8 cellular contexts compared by ENCODE assay signal in the genomic region with DNA sequence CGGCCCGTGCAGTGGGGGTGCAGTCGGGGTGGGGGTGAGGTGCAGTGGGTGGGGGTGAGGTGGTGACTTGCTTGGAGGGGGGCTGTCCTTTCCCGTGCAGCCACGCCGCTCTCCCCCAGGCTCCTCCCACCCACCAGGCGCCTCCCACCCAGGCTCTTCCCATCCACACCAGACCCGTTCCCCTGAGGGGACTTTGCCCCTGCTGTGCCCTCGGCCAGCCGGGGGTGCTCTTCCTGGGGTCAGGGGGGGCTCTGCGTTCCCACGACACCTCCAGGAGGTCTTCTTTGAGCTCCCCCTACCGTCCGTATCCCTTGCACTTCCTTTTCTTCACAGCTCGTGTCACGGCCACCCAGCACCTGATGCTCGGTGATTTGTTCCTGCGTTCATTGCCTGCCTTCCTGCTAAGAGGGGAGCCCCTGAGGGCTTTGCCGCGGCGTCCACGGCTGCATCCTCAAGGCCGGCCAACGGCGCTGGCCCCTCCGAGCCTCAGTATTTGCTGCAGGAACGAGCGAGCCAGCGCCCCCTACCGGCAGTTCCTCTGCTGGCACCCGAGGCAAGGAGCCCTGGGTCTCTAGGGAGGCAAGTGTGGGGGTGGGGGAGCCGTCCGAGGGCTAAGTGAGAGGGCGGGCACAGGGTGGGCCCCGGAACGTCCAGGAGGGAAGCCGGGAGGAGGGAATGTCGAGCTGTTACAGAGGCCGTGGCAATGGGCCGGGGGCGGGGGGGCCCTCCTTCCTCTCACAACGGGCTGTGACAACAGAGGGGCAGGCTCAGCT. TPM values are rescaled to one million over a fixed set of nuclear protein-coding genes. Genes with fewer than 3 reads are reported as not detected.
DNase-seq lines count a peak whose midpoint lies in the region; ATAC-seq, FAIRE-seq and TF ChIP-seq lines count a peak whose summit lies in the region.

No MANE protein-coding gene starts in this region.

- H3K4me1 ChIP-seq in astrocyte (ENCODE audit: insufficient read depth, low read length), result peaks cover 3% of the 10 kb centered on the region
- H3K4me1 ChIP-seq in sigmoid colon, result peaks cover 0 to 16% (median 12%) of the 10 kb centered on the region in 4 donors

- peak overlapping the region; percentile 84 for H3K4me2 ChIP-seq in astrocyte (ENCODE audit: low read length)

- 1% methylated on average over 42 of the region's 42 CpGs for WGBS in sigmoid colon, 2 donors

- H2AFZ ChIP-seq in astrocyte (ENCODE audit: low read depth, low read length), result peak overlapping the region; percentile 86

- H3K27ac ChIP-seq in astrocyte (ENCODE audit: low read depth, low read length), result no peak overlapping the region
- H3K27ac ChIP-seq in sigmoid colon, result peak overlapping the region in 1 of 4 donors; percentile 27

- no peak overlapping the region for H3K9ac ChIP-seq in astrocyte (ENCODE audit: low read length)

- H3K27ac Mint-ChIP-seq in astrocyte (ENCODE audit: unreplicated experiment), result no peak overlapping the region

- ATAC-seq in HG03045 (IDR thresholded peaks at IDR 0.05; ENCODE audit: unreplicated experiment), result no peak

- FAIRE-seq in astrocyte (lab: Jason Lieb, UNC), result no peak

- peaks cover 24% of the 10 kb centered on the region for H3K9me3 Mint-ChIP-seq in astrocyte (ENCODE audit: unreplicated experiment)

- H3K4me3 Mint-ChIP-seq in astrocyte (ENCODE audit: unreplicated experiment), result no peak overlapping the region

- no peaks in the 10 kb centered on the region for H3K79me2 ChIP-seq in astrocyte (ENCODE audit: insufficient read depth, low read length)

- no peaks in the 10 kb centered on the region for H4K20me1 ChIP-seq in astrocyte (ENCODE audit: insufficient read depth, low read length)

- H3K4me3 ChIP-seq in MG63 (peak overlapping the region; percentile 45), astrocyte (ENCODE audit: insufficient read depth, low read depth, low read length) (peak overlapping the region; percentile 49), sigmoid colon (peak overlapping the region in 3 of 4 donors; percentile 20 to 44 (median 44))

- intact Hi-C loops in sigmoid colon (cut with DNase I), result loop anchor here (5.0 kb wide), 1 partner anchor 189 kb away; the partner anchor contains the start of gene NAPSA

- DNase-seq in EL, result peak; percentile 68
- peak; percentile 82 for DNase-seq in MG63
- peak; percentile 75 for DNase-seq in T-helper 9 cell
- DNase-seq in astrocyte (ENCODE audit: low read depth), result peak; percentile 6
- DNase-seq in hippocampal formation (lab: John Stamatoyannopoulos, UW), result peak; percentile 52 to 73
- DNase-seq in sigmoid colon, result peak; percentile 80
- no peak for DNase-seq in NCI-H187 treated with DMSO at 0.1 percent for 48 hours (lab: John Stamatoyannopoulos, UW)

- no peak for TF ChIP-seq EP300 in sigmoid colon (IDR thresholded peaks at IDR 0.05)

- H3K36me3 ChIP-seq in MG63, result no peaks in the 10 kb centered on the region
- no peaks in the 10 kb centered on the region for H3K36me3 ChIP-seq in astrocyte (ENCODE audit: insufficient read depth, low read length)
- no peaks in the 10 kb centered on the region for H3K36me3 ChIP-seq in sigmoid colon

- H3K9me3 ChIP-seq in MG63 (no peaks in the 10 kb centered on the region), astrocyte (ENCODE audit: insufficient read depth, low read depth, low read length) (no peaks in the 10 kb centered on the region), sigmoid colon (no peaks in the 10 kb centered on the region)

- H3K4me1 Mint-ChIP-seq in astrocyte (ENCODE audit: low read depth, unreplicated experiment), result no peaks in the 10 kb centered on the region

- no peaks in the 10 kb centered on the region for H3K27me3 Mint-ChIP-seq in astrocyte (ENCODE audit: low read depth, unreplicated experiment)

- TF ChIP-seq CTCF in astrocyte (IDR thresholded peaks at IDR 0.05; ENCODE audit: insufficient read depth, low read depth, low read length) (peak; percentile 51), sigmoid colon (IDR thresholded peaks at IDR 0.05) (peak in 2 of 4 experiments; percentile 53 to 65)

- no peaks in the 10 kb centered on the region for H3K36me3 Mint-ChIP-seq in astrocyte (ENCODE audit: low read depth, unreplicated experiment)

- H3K27me3 ChIP-seq in MG63 (peaks cover 20% of the 10 kb centered on the region), astrocyte (ENCODE audit: insufficient read depth, low read length) (no peaks in the 10 kb centered on the region), sigmoid colon (peaks cover 12 to 70% (median 61%) of the 10 kb centered on the region in 3 donors)

- no peak for TF ChIP-seq POLR2A in sigmoid colon (IDR thresholded peaks at IDR 0.05)

RNA-seq across cellular contexts. Expression of gene LRRC4B, which starts 11.8 kb away (rescaled TPM):
- total RNA-seq in MG63 (2014; rRNA removed; shearing (Covaris generic); ENCODE audit: low replicate concordance), result 1.1 and 1.7 TPM in 2 replicates
- total RNA-seq in astrocyte (not detected in 2 replicates), sigmoid colon (1 to 10 TPM; 2.2 to 2.7 (median 2.4) TPM)
- 1 to 10 TPM in 1 of 3 donors, under 1 TPM in 1, not detected in 1; 0.23 to 2.8 TPM for polyA plus RNA-seq in sigmoid colon

RNA-seq across cellular contexts. Expression of gene ASPDH, which starts 42.7 kb away (rescaled TPM):
- total RNA-seq in MG63 (2014; rRNA removed; shearing (Covaris generic); ENCODE audit: low replicate concordance), result not detected in 2 replicates
- total RNA-seq in astrocyte, result not detected in 2 replicates
- total RNA-seq in sigmoid colon, result not detected
- polyA plus RNA-seq in sigmoid colon, result not detected

RNA-seq across cellular contexts. Expression of gene JOSD2, which starts 45.4 kb away (rescaled TPM):
- total RNA-seq in MG63 (2014; rRNA removed; shearing (Covaris generic); ENCODE audit: low replicate concordance), result 92.8 and 140 TPM in 2 replicates
- total RNA-seq in astrocyte (not detected in 2 replicates), sigmoid colon (10 to 100 TPM; 23.5 to 47.9 (median 33.7) TPM)
- polyA plus RNA-seq in sigmoid colon, result 10 to 100 TPM; 55.3 to 85.1 (median 65.7) TPM

Comparison
In these comparisons a context has a peak if more than half of its experiments do, and no peak if none do; other contexts are left out.
1. RNA of gene JOSD2, which starts 45.4 kb away (total RNA-seq): 92.8 to 140 TPM in MG63 and 23.5 to 47.9 TPM in sigmoid colon; not detected in astrocyte; every median in the first group is over 10 times any median in the second.
2. Peak in every context shown above with its lines, with median percentiles within 50 percentile points of each other: H3K4me3 ChIP-seq.